9 cellular contexts compared by ENCODE assay signal in genomic region chr16:49700222-49700927, GRCh38.
DNase-seq lines count a peak whose midpoint lies in the region; ATAC-seq and TF ChIP-seq lines count a peak whose summit lies in the region.
"Had no signal": no experiment of that assay in that cellular context is flagged by ENCODE, and none has a peak within 500 bp of the region (broad histone marks: within the 10 kb centered on the region; RNA-seq: fewer than 3 reads in every experiment).

No MANE protein-coding gene starts in this region.

- ATAC-seq in Right ventricle myocardium superior (ENCODE audit: poor library complexity) (peak; percentile 56), omental fat pad (ENCODE audit: low FRiP score) (peak; percentile 49), GM19351 (IDR thresholded peaks at IDR 0.05; ENCODE audit: unreplicated experiment) (no peak), GM19467 (IDR thresholded peaks at IDR 0.05; ENCODE audit: unreplicated experiment) (no peak)

- no peak for TF ChIP-seq CTCF in omental fat pad (IDR thresholded peaks at IDR 0.05)

- H2AFZ ChIP-seq in ACC112 (ENCODE audit: low read length, unreplicated experiment): peak overlapping the region; percentile 60

- no peaks in the 10 kb centered on the region for H3K27me3 ChIP-seq in ACC112 (ENCODE audit: insufficient read depth, low read length)
- H3K27me3 ChIP-seq in SJCRH30: no peaks in the 10 kb centered on the region

- no peaks in the 10 kb centered on the region for H3K79me2 ChIP-seq in ACC112 (ENCODE audit: control insufficient read depth, insufficient read depth, low read length, unreplicated experiment)

- no peaks in the 10 kb centered on the region for H3K9me3 ChIP-seq in SJCRH30 (replicated peaks)

- 0 out of 2 replicates have a peak overlapping the region, but pooled peaks have one; percentile 37 for H3K4me3 ChIP-seq in ACC112 (ENCODE audit: low read depth, low read length)
- peak overlapping the region; percentile 45; the same call in 1 of the 2 replicates for H3K4me3 ChIP-seq in SJCRH30

- H3K27ac ChIP-seq in ACC112 (ENCODE audit: low read depth, low read length): peak overlapping the region; percentile 50
- peak overlapping the region; percentile 2; the same call in 1 of the 2 replicates for H3K27ac ChIP-seq in SJCRH30

- peaks cover 28% of the 10 kb centered on the region for H3K4me1 ChIP-seq in ACC112 (ENCODE audit: control insufficient read depth, insufficient read depth, low read length, unreplicated experiment)
- peaks cover 55% of the 10 kb centered on the region for H3K4me1 ChIP-seq in SJCRH30

- H3K36me3 ChIP-seq in ACC112 (ENCODE audit: insufficient read depth, low read length) (no peaks in the 10 kb centered on the region), SJCRH30 (no peaks in the 10 kb centered on the region)

- intact Hi-C loops in Right ventricle myocardium superior (cut with DNase I): no loop called here

- DNase-seq in SJCRH30 (peak; percentile 23 to 45), Right ventricle myocardium superior (peak; percentile 69), omental fat pad (ENCODE audit: low spot score) (peak; percentile 26), NCI-H2029 treated with DMSO at 0.1 percent for 48 hours (lab: John Stamatoyannopoulos, UW) (no peak), NCI-H187 (lab: John Stamatoyannopoulos, UW) (no peak)
- DNase-seq: effector CD8-positive, alpha-beta T cell had no signal

Comparison
In these comparisons a context has a peak if more than half of its experiments do, and no peak if none do; other contexts are left out.
1. DNase-seq: peak in SJCRH30 (2 of 2), Right ventricle myocardium superior (single experiment) and omental fat pad (single experiment); none in NCI-H2029 treated with DMSO at 0.1 percent for 48 hours (single experiment) and NCI-H187 (0 of 2).
2. ATAC-seq: peak in Right ventricle myocardium superior (single experiment) and omental fat pad (single experiment); none in GM19351 (single experiment) and GM19467 (single experiment).